In genomic region chr13:94209110-94209509, GRCh38 we compare ENCODE assay signal across 16 cellular contexts.
DNase-seq lines count a peak whose midpoint lies in the region; ATAC-seq and TF ChIP-seq lines count a peak whose summit lies in the region.
"Had no signal": no experiment of that assay in that cellular context is flagged by ENCODE, and none has a peak within 500 bp of the region (broad histone marks: within the 10 kb centered on the region; RNA-seq: fewer than 3 reads in every experiment).

No MANE protein-coding gene starts in this region.

- H3K4me3 Mint-ChIP-seq in endothelial cell (ENCODE audit: unreplicated experiment), result no peak overlapping the region
- H3K4me3 Mint-ChIP-seq: activated CD4-positive, alpha-beta T cell treated with anti-CD3 and anti-CD28 coated beads, Interleukin-2, amount 10 ng/mL, durations not matched to agents 7 days and 5 days; effector memory CD8-positive, alpha-beta T cell; neural crest cell had no signal

- POLR2A ChIA-PET in PC-3 (lab: Charles Lee; ENCODE audit: unreplicated experiment), result no interaction called here

- peak; percentile 15 for DNase-seq in COR-L47 (lab: John Stamatoyannopoulos, UW)
- peak; percentile 59 for DNase-seq in LNCaP clone FGC (ENCODE audit: low read depth)
- DNase-seq in PC-3, result peak; percentile 64
- DNase-seq in fibroblast of pulmonary artery (ENCODE audit: low read depth), result peak; percentile 43
- no peak for DNase-seq in endothelial cell (ENCODE audit: low spot score)
- DNase-seq: activated CD4-positive, alpha-beta T cell treated with anti-CD3 and anti-CD28 coated beads, Interleukin-2, amount 10 ng/mL, durations not matched to agents 7 days and 5 days; activated CD8-positive, alpha-beta memory T cell treated with anti-CD3 and anti-CD28 coated beads, Interleukin-2, amount 50 U/mL, for 48 hours; activated gamma-delta T cell treated with Interleukin-2 at 50 U/mL for 16 hours; amygdala; effector memory CD8-positive, alpha-beta T cell; midbrain had no signal

- CTCF ChIA-PET in PC-3 (lab: Charles Lee), result no interaction called here

- H3K9me2 ChIP-seq in PC-3 (replicated peaks; ENCODE audit: low read length), result no peaks in the 10 kb centered on the region

- H2AFZ ChIP-seq in PC-3 (ENCODE audit: low read length), result no peak overlapping the region

- H3K27ac Mint-ChIP-seq in endothelial cell (ENCODE audit: unreplicated experiment), result no peak overlapping the region
- H3K27ac Mint-ChIP-seq: activated CD4-positive, alpha-beta T cell treated with anti-CD3 and anti-CD28 coated beads, Interleukin-2, amount 10 ng/mL, durations not matched to agents 7 days and 5 days; effector memory CD8-positive, alpha-beta T cell had no signal

- H3K79me2 ChIP-seq in PC-3 (ENCODE audit: low read length), result no peaks in the 10 kb centered on the region

- no peaks in the 10 kb centered on the region for H3K9me3 Mint-ChIP-seq in endothelial cell (ENCODE audit: unreplicated experiment)
- H3K9me3 Mint-ChIP-seq: activated CD4-positive, alpha-beta T cell treated with anti-CD3 and anti-CD28 coated beads, Interleukin-2, amount 10 ng/mL, durations not matched to agents 7 days and 5 days; effector memory CD8-positive, alpha-beta T cell; neural crest cell had no signal

- no peaks in the 10 kb centered on the region for H4K20me1 ChIP-seq in PC-3 (ENCODE audit: low read length)

- no peaks in the 10 kb centered on the region for H3K36me3 Mint-ChIP-seq in endothelial cell (ENCODE audit: low read depth, unreplicated experiment)

- H3K4me1 Mint-ChIP-seq in endothelial cell (ENCODE audit: unreplicated experiment), result no peaks in the 10 kb centered on the region
- H3K4me1 Mint-ChIP-seq: activated CD4-positive, alpha-beta T cell treated with anti-CD3 and anti-CD28 coated beads, Interleukin-2, amount 10 ng/mL, durations not matched to agents 7 days and 5 days had no signal

- H3K27me3 Mint-ChIP-seq in endothelial cell (ENCODE audit: unreplicated experiment), result no peaks in the 10 kb centered on the region
- H3K27me3 Mint-ChIP-seq: activated CD4-positive, alpha-beta T cell treated with anti-CD3 and anti-CD28 coated beads, Interleukin-2, amount 10 ng/mL, durations not matched to agents 7 days and 5 days; effector memory CD8-positive, alpha-beta T cell had no signal

- no peaks in the 10 kb centered on the region for H3K27me3 ChIP-seq in PC-3 (ENCODE audit: low read length)
- H3K27me3 ChIP-seq: suprapubic skin, vagina had no signal

- intact Hi-C loops in PC-3 (cut with micrococcal nuclease), result loop anchor here (1.0 kb wide), 1 partner anchor 96 kb away; no protein-coding TSS in a partner anchor

- TF ChIP-seq CTCF in LNCaP clone FGC (IDR thresholded peaks at IDR 0.05; ENCODE audit: control insufficient read depth, extremely low read depth, insufficient read depth) (no peak), PC-3 (conservative IDR thresholded peaks at IDR 0.05; ENCODE audit: low read depth, low read length) (no peak), fibroblast of pulmonary artery (IDR thresholded peaks at IDR 0.05; ENCODE audit: low read length, missing control alignments) (no peak), endothelial cell (IDR thresholded peaks at IDR 0.05; ENCODE audit: unreplicated experiment) (no peak)

- peak; percentile 99 for ATAC-seq in PC-3
- ATAC-seq in HG02588 (IDR thresholded peaks at IDR 0.05; ENCODE audit: unreplicated experiment), result no peak
- no peak for ATAC-seq in SK-N-SH treated with all-trans-retinoic acid at 6 μM for 48 hours
- ATAC-seq: effector memory CD8-positive, alpha-beta T cell had no signal

- H3K9ac ChIP-seq in PC-3 (ENCODE audit: low read length), result no peak overlapping the region

- no peaks in the 10 kb centered on the region for H3F3A ChIP-seq in PC-3 (ENCODE audit: low read length, unreplicated experiment)

- BruUV-seq in PC-3 (replicated peaks; lab: Mats Ljungman, UMichigan), result no TSS peak

- no peak overlapping the region for H3K27ac ChIP-seq in PC-3 (ENCODE audit: low read length)
- H3K27ac ChIP-seq: suprapubic skin, vagina had no signal

- H3K4me2 ChIP-seq in PC-3 (ENCODE audit: low read length), result 0 out of 2 replicates have a peak overlapping the region, but pooled peaks have one; percentile 20

- no peaks in the 10 kb centered on the region for H3K36me3 ChIP-seq in PC-3 (ENCODE audit: low read depth, low read length)
- H3K36me3 ChIP-seq: suprapubic skin, vagina had no signal

- H3K4me3 ChIP-seq in LNCaP clone FGC (ENCODE audit: low read depth, low read length), result no peak overlapping the region
- H3K4me3 ChIP-seq in PC-3 (ENCODE audit: low read length), result no peak overlapping the region
- H3K4me3 ChIP-seq in fibroblast of pulmonary artery (replicated peaks; ENCODE audit: low read depth, low read length), result no peak overlapping the region
- H3K4me3 ChIP-seq: suprapubic skin, vagina had no signal

- H3K4me1 ChIP-seq in PC-3 (ENCODE audit: insufficient read depth, low read length), result peaks cover 4% of the 10 kb centered on the region
- H3K4me1 ChIP-seq: suprapubic skin had no signal

- no peaks in the 10 kb centered on the region for H3K9me3 ChIP-seq in PC-3 (ENCODE audit: low read length)
- H3K9me3 ChIP-seq: suprapubic skin, vagina had no signal

TF ChIP-seq in SK-N-SH treated with all-trans-retinoic acid at 6 μM for 48 hours, 23 proteins besides CTCF, POLR2A, EP300 and RAD21:
- TF ChIP-seq POU6F1 (CRISPR knock-in tag; IDR thresholded peaks at IDR 0.05; ENCODE audit: borderline replicate concordance, low read depth), result no peak
- no peak for TF ChIP-seq ZNF565 (CRISPR knock-in tag; conservative IDR thresholded peaks at IDR 0.05; ENCODE audit: low read depth)
- TF ChIP-seq TOX (CRISPR knock-in tag; IDR thresholded peaks at IDR 0.05; ENCODE audit: borderline replicate concordance), result no peak
- no peak for TF ChIP-seq CSDC2 (CRISPR knock-in tag; IDR thresholded peaks at IDR 0.05)
- no peak for TF ChIP-seq ARNTL (CRISPR knock-in tag; IDR thresholded peaks at IDR 0.05; ENCODE audit: borderline replicate concordance, low read depth)
- TF ChIP-seq ZFP3 (CRISPR knock-in tag; IDR thresholded peaks at IDR 0.05), result no peak
- TF ChIP-seq ZFP30 (CRISPR knock-in tag; IDR thresholded peaks at IDR 0.05), result no peak
- TF ChIP-seq ZC3H10 (CRISPR knock-in tag; IDR thresholded peaks at IDR 0.05), result no peak
- TF ChIP-seq ISL1 (CRISPR knock-in tag; IDR thresholded peaks at IDR 0.05), result no peak
- no peak for TF ChIP-seq ESRRG (CRISPR knock-in tag; IDR thresholded peaks at IDR 0.05)
- no peak for TF ChIP-seq PPARA (CRISPR knock-in tag; IDR thresholded peaks at IDR 0.05; ENCODE audit: borderline replicate concordance)
- TF ChIP-seq, protein P1, sequence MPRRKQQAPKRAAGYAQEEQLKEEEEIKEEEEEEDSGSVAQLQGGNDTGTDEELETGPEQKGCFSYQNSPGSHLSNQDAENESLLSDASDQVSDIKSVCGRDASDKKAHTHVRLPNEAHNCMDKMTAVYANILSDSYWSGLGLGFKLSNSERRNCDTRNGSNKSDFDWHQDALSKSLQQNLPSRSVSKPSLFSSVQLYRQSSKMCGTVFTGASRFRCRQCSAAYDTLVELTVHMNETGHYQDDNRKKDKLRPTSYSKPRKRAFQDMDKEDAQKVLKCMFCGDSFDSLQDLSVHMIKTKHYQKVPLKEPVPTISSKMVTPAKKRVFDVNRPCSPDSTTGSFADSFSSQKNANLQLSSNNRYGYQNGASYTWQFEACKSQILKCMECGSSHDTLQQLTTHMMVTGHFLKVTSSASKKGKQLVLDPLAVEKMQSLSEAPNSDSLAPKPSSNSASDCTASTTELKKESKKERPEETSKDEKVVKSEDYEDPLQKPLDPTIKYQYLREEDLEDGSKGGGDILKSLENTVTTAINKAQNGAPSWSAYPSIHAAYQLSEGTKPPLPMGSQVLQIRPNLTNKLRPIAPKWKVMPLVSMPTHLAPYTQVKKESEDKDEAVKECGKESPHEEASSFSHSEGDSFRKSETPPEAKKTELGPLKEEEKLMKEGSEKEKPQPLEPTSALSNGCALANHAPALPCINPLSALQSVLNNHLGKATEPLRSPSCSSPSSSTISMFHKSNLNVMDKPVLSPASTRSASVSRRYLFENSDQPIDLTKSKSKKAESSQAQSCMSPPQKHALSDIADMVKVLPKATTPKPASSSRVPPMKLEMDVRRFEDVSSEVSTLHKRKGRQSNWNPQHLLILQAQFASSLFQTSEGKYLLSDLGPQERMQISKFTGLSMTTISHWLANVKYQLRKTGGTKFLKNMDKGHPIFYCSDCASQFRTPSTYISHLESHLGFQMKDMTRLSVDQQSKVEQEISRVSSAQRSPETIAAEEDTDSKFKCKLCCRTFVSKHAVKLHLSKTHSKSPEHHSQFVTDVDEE (CRISPR knock-in tag; IDR thresholded peaks at IDR 0.05), result no peak
- no peak for TF ChIP-seq BACH2 (CRISPR knock-in tag; IDR thresholded peaks at IDR 0.05; ENCODE audit: borderline replicate concordance)
- TF ChIP-seq TCF4 (CRISPR knock-in tag; IDR thresholded peaks at IDR 0.05; ENCODE audit: borderline replicate concordance), result no peak
- no peak for TF ChIP-seq GLIS3 (CRISPR knock-in tag; IDR thresholded peaks at IDR 0.05)
- TF ChIP-seq SNAI2 (CRISPR knock-in tag; IDR thresholded peaks at IDR 0.05), result no peak
